In genomic region chr3:99601493-99601892, GRCh38 we compare ENCODE assay signal across 24 cellular contexts.
"Had no signal": no experiment of that assay in that cellular context is flagged by ENCODE, and none has a peak within 500 bp of the region (broad histone marks: within the 10 kb centered on the region; RNA-seq: fewer than 3 reads in every experiment).

No MANE protein-coding gene starts in this region.

- FAIRE-seq: pancreas, small intestine, urothelium cell line had no signal

- H3K27ac ChIP-seq: neutrophil, pancreas, prostate gland, right atrium auricular region, sigmoid colon, stomach, thoracic aorta, thyroid gland, tibial nerve, upper lobe of left lung, vagina had no signal

- H3K4me3 ChIP-seq: pancreas, prostate gland, right atrium auricular region, sigmoid colon, stomach, thoracic aorta, thyroid gland, tibial nerve, upper lobe of left lung, vagina had no signal

- ATAC-seq: natural killer cell; pancreas; stimulated activated effector memory CD8-positive, alpha-beta T cell treated with anti-CD3 and anti-CD28 coated beads, Interleukin-12 subunit alpha, Interleukin-12 subunit beta, amount 100 ng/mL, for 72 hours; stimulated activated naive B cell treated with anti-CD40 and anti-IgM and Interleukin-4, amounts not matched to agents 10 μg/mL and 1 μg/mL and 100 μg/mL, for 72 hours had no signal

- H3K4me1 ChIP-seq: pancreas, prostate gland, right atrium auricular region, sigmoid colon, stomach, thyroid gland, tibial nerve, upper lobe of left lung, vagina had no signal

- H3K27me3 ChIP-seq: neutrophil, pancreas, right atrium auricular region, sigmoid colon, stomach, thyroid gland, tibial nerve, upper lobe of left lung, vagina had no signal

- H3K36me3 ChIP-seq: neutrophil, pancreas, prostate gland, right atrium auricular region, sigmoid colon, stomach, thoracic aorta, thyroid gland, tibial nerve, upper lobe of left lung, vagina had no signal

- DNase-seq: natural killer cell; nucleus accumbens; pancreas; retina; sigmoid colon; small intestine; stimulated activated CD4-positive, alpha-beta T cell treated with anti-CD3 and anti-CD28 coated beads, Interleukin-15, amount 100 ng/mL, for 24 hours; stimulated activated CD4-positive, alpha-beta T cell treated with anti-CD3 and anti-CD28 coated beads, Interleukin-2, amount 100 ng/mL, for 24 hours; stimulated activated CD4-positive, alpha-beta T cell treated with anti-CD3 and anti-CD28 coated beads, Interleukin-2, amount 100 ng/mL, for 48 hours; stimulated activated CD4-positive, alpha-beta T cell treated with anti-CD3 and anti-CD28 coated beads, Interleukin-4, amount 100 ng/mL, for 24 hours; stimulated activated naive B cell treated with anti-CD40 and anti-IgM and Interleukin-4, amounts not matched to agents 10 μg/mL and 1 μg/mL and 100 μg/mL, for 72 hours; stimulated activated naive CD4-positive, alpha-beta T cell treated with Interleukin-2 at 50 U/mL for 16 hours; stomach; thyroid gland; trophoblast cell; upper lobe of left lung had no signal

- H3K9me3 ChIP-seq: neutrophil, pancreas, prostate gland, right atrium auricular region, sigmoid colon, stomach, thoracic aorta, thyroid gland, tibial nerve, upper lobe of left lung, vagina had no signal
